Comparison of ENCODE assay signal across 8 cellular contexts in the genomic region with DNA sequence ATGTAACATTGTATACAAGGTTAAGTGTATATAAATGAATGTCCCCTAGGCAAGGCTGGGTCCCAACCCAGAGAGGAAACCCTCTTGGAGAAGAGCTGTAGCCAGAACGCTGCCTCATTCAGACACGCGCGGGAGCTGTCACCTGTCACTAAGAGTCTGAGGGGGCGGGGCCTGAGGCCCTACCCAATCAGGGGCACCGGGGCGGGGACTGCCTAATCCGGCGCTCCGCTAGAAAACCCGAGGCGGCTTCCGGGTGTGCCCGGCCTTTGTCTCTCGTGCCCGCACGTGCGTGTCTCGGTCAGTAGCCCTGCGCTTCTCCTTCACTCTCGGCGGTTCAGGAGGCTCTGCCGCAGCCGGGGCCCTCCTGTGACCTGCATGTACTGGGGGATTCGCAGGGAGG. TPM values are rescaled to one million over a fixed set of nuclear protein-coding genes. Genes with fewer than 3 reads are reported as not detected.
A peak's percentile ranks its signal among the peaks of the same experiment; 100 is the strongest.
DNase-seq lines count a peak whose midpoint lies in the region; ATAC-seq, FAIRE-seq and TF ChIP-seq lines count a peak whose summit lies in the region.
"Not testable (repeated sequence)": the region's sequence is repeated elsewhere in the genome, so short reads cannot be mapped to it uniquely, and the experiment has no call there.

No MANE protein-coding gene starts in this region.

- H3K4me3 ChIP-seq in A549; Panc1 (ENCODE audit: low read depth in 2 of 2, low read length in 2 of 2): not testable (repeated sequence)

- not testable (repeated sequence) for H3K4me1 Mint-ChIP-seq in memory B cell

- not testable (repeated sequence) for H3K27me3 Mint-ChIP-seq in memory B cell

- WGBS in A549 (ENCODE audit: missing lambda C conversion rate), result no CpG with 5 or more reads among the region's 25 CpGs

- H3K9me3 Mint-ChIP-seq in memory B cell, result not testable (repeated sequence)

- BruUV-seq in Panc1 (replicated peaks; lab: Mats Ljungman, UMichigan), result not testable (repeated sequence)

- not testable (repeated sequence) for TF ChIP-seq CTCF in A549 (IDR thresholded peaks at IDR 0.05); Panc1 (IDR thresholded peaks at IDR 0.05)

- not testable (repeated sequence) for H3K27me3 ChIP-seq in Panc1 (ENCODE audit: control insufficient read depth, insufficient read depth, low read length)

- not testable (repeated sequence) for FAIRE-seq in A549 (lab: Jason Lieb, UNC)
- peak; percentile 55 for FAIRE-seq in colon (lab: Jason Lieb, UNC)

- intact Hi-C loops in Panc1 (cut with micrococcal nuclease; ENCODE audit: unreplicated experiment), result not testable (repeated sequence)

- not testable (repeated sequence) for TF ChIP-seq RAD21 in A549 (conservative IDR thresholded peaks at IDR 0.05 in 1 of 2, IDR thresholded peaks at IDR 0.05 in 1 of 2)

- peaks cover 27% of the 10 kb centered on the region for H3K9me3 ChIP-seq in A549
- not testable (repeated sequence) for H3K9me3 ChIP-seq in Panc1 (ENCODE audit: control insufficient read depth, insufficient read depth, low read depth, low read length)

- H3K36me3 Mint-ChIP-seq in memory B cell, result peaks cover 11% of the 10 kb centered on the region

- CTCF ChIA-PET in A549 (lab: Yijun Ruan, JAX); Panc1 (lab: Charles Lee): not testable (repeated sequence)

- POLR2A ChIA-PET in A549 (lab: Yijun Ruan, JAX); Panc1 (lab: Charles Lee): not testable (repeated sequence)

- not testable (repeated sequence) for H3K4me1 ChIP-seq in A549; Panc1 (ENCODE audit: control insufficient read depth, insufficient read depth, low read length)

- not testable (repeated sequence) for H3K4me2 ChIP-seq in A549

- TF ChIP-seq POLR2A in A549 (IDR thresholded peaks at IDR 0.05; ENCODE audit: low read length), result not testable (repeated sequence)

- not testable (repeated sequence) for H3K36me3 ChIP-seq in Panc1 (ENCODE audit: control insufficient read depth, insufficient read depth, low read length)

- H3K4me3 Mint-ChIP-seq in memory B cell, result not testable (repeated sequence)

- not testable (repeated sequence) for H3K27ac Mint-ChIP-seq in memory B cell

- not testable (repeated sequence) for DNase-seq in A549 (ENCODE audit: low read depth in 1 of 2, low spot score in 1 of 2); Panc1 (ENCODE audit: low read depth, low spot score); memory B cell (ENCODE audit: low spot score in 2 of 2)

- H3K27ac ChIP-seq in A549; Panc1 (ENCODE audit: low read length): not testable (repeated sequence)

- in situ Hi-C loops in Panc1 (cut with HindIII; ENCODE audit: low pct_unique_long_range_greater_than_20kb, low sequenced_read_pairs), result not testable (repeated sequence)

- peak; percentile 98 for ATAC-seq in A549
- peak; percentile 99 for ATAC-seq in GM18868 (IDR thresholded peaks at IDR 0.05; ENCODE audit: unreplicated experiment)
- ATAC-seq in GM21381 (IDR thresholded peaks at IDR 0.05; ENCODE audit: unreplicated experiment), result peak; percentile 98
- ATAC-seq in HG02759 (IDR thresholded peaks at IDR 0.05; ENCODE audit: unreplicated experiment), result peak; percentile 98
- peak; percentile 97 for ATAC-seq in HG03139 (IDR thresholded peaks at IDR 0.05; ENCODE audit: unreplicated experiment)
- peak; percentile 99 for ATAC-seq in Panc1
- ATAC-seq in memory B cell (ENCODE audit: low read depth), result peak; percentile 97

- TF ChIP-seq EP300 in A549 (IDR thresholded peaks at IDR 0.05), result not testable (repeated sequence)

RNA-seq across cellular contexts. Expression of a gene that starts 22.0 kb away (rescaled TPM):
- 5.3 and 5.4 TPM in 2 replicates for polyA plus RNA-seq in A549 (2011; rRNA removed)
- 1.6 and 1.7 TPM in 2 replicates for polyA plus RNA-seq in A549 (2012; cell fraction: cytosol; rRNA removed)
- polyA plus RNA-seq in A549 (2012; cell fraction: nucleus; rRNA removed), result 2.2 and 2.3 TPM in 2 replicates
- 3.6 to 3.7 TPM (median 3.6 TPM) in 3 replicates for polyA plus RNA-seq in A549 (2017; fragmentation: RNase III; extraction: RNeasy Plus Mini Kit Qiagen cat#74134 plus additional on column Dnase treatment)
- polyA minus RNA-seq in A549 (2011; rRNA and poly(A)+ RNA removed), result 3.4 and 4.3 TPM in 2 replicates
- total RNA-seq in Panc1 (2021; ENCODE audit: unreplicated experiment), result 13.9 TPM
- polyA plus RNA-seq in Panc1 (2012; ENCODE audit: insufficient read length), result 6.7 TPM

RNA-seq across cellular contexts. Expression of a gene that starts 45.7 kb away (rescaled TPM):
- 6.4 and 6.5 TPM in 2 replicates for polyA plus RNA-seq in A549 (2011; rRNA removed)
- 2.8 and 3.2 TPM in 2 replicates for polyA plus RNA-seq in A549 (2012; cell fraction: cytosol; rRNA removed)
- polyA plus RNA-seq in A549 (2012; cell fraction: nucleus; rRNA removed), result 3.1 and 4.6 TPM in 2 replicates
- 4.4 to 5.5 TPM (median 5.3 TPM) in 3 replicates for polyA plus RNA-seq in A549 (2017; fragmentation: RNase III; extraction: RNeasy Plus Mini Kit Qiagen cat#74134 plus additional on column Dnase treatment)
- 15.0 and 15.1 TPM in 2 replicates for polyA minus RNA-seq in A549 (2011; rRNA and poly(A)+ RNA removed)
- 18.6 TPM for total RNA-seq in Panc1 (2021; ENCODE audit: unreplicated experiment)
- polyA plus RNA-seq in Panc1 (2012; ENCODE audit: insufficient read length), result 4.2 TPM

RNA-seq across cellular contexts. Expression of a gene that starts 47.6 kb away (rescaled TPM):
- polyA plus RNA-seq in A549 (2011; rRNA removed), result 3.5 and 4.3 TPM in 2 replicates
- polyA plus RNA-seq in A549 (2012; cell fraction: cytosol; rRNA removed), result 0.85 and 1.0 TPM in 2 replicates
- 0.36 and 0.54 TPM in 2 replicates for polyA plus RNA-seq in A549 (2012; cell fraction: nucleus; rRNA removed)
- 2.9 to 3.3 TPM (median 3.0 TPM) in 3 replicates for polyA plus RNA-seq in A549 (2017; fragmentation: RNase III; extraction: RNeasy Plus Mini Kit Qiagen cat#74134 plus additional on column Dnase treatment)
- polyA minus RNA-seq in A549 (2011; rRNA and poly(A)+ RNA removed), result 1.1 and 1.2 TPM in 2 replicates
- total RNA-seq in Panc1 (2021; ENCODE audit: unreplicated experiment), result 6.4 TPM
- polyA plus RNA-seq in Panc1 (2012; ENCODE audit: insufficient read length), result 2.6 TPM
